In the genomic region with DNA sequence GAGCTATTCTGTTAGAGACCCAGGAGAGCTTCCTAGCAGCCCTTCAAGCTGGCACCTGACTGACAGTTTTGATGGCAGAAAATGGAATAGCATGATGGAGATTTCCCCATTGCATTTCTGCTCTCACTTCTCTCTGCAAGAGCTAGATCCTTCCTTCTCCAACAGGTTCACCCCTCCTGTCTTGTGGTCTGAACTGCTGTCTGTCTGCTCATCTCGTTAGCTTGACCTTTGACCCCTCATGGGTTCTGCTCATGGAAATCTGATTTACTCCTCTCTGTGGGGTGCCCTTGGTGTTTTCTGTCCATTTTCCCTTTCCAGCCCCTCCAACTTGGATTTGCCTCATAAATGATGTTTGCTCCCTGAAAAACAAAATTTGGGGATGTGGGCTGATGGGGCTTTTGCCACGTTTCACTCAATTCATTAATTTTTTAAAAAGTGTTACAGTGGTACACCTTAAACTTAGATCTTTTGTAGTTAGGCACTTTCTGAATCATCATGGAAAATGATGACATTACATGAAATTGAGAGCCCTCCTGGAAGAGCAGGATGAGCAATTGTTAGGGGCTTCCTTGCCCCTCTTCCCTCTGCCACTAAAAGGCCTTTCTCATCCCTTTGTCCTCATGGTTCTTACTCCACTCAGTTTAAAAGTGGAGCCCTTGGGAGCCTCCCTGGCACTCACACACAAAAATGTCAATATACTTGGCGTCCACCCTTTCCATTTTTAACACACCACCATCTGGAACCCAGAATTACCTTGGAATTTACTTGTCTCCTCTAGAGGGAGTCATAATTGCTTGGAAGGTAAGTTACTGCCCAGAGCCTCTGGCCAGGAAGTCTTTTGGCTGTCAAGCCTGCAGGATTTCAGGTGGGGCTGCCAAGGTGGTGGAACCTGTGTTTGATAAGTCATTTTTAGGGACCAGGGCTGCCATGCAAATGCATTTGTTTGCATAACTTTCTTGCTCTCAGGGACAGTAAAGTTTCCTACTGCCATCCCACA, we compare ENCODE assay signal across 10 cellular contexts. TPM values are rescaled to one million over a fixed set of nuclear protein-coding genes. Genes with fewer than 3 reads are reported as not detected.
A peak's percentile ranks its signal among the peaks of the same experiment; 100 is the strongest.
DNase-seq lines count a peak whose midpoint lies in the region; ATAC-seq and TF ChIP-seq lines count a peak whose summit lies in the region.
"Had no signal": no experiment of that assay in that cellular context is flagged by ENCODE, and none has a peak within 500 bp of the region (broad histone marks: within the 10 kb centered on the region; RNA-seq: fewer than 3 reads in every experiment).

No MANE protein-coding gene starts in this region.

- H4K20me1 ChIP-seq in PC-9 (ENCODE audit: insufficient read depth), result no peaks in the 10 kb centered on the region

- ATAC-seq in GM18502 (IDR thresholded peaks at IDR 0.05; ENCODE audit: poor library complexity, unreplicated experiment), result no peak

- CTCF ChIA-PET in PC-9 (lab: Charles Lee), result no interaction called here

- DNase-seq in NCI-H2171 treated with DMSO at 0.1 percent for 48 hours (lab: John Stamatoyannopoulos, UW) (peak; percentile 51), NCI-H2171 (lab: John Stamatoyannopoulos, UW) (no peak), H4 (ENCODE audit: low spot score) (peak; percentile 29), PC-9 (peak; percentile 36 to 49), fibroblast of mammary gland (ENCODE audit: low read depth) (peak; percentile 27), HuH-7 (ENCODE audit: low spot score) (no peak)
- no peak for DNase-seq in activated CD4-positive, CD25-positive, alpha-beta regulatory T cell (lab: John Stamatoyannopoulos, UW)

- no peaks in the 10 kb centered on the region for H3K9me2 ChIP-seq in PC-9 (ENCODE audit: insufficient read depth)

- no peaks in the 10 kb centered on the region for H3K4me1 ChIP-seq in PC-9 (replicated peaks; ENCODE audit: insufficient read depth)

- no peaks in the 10 kb centered on the region for H3K79me2 ChIP-seq in PC-9 (ENCODE audit: low read depth)

- TF ChIP-seq CTCF in PC-9 (conservative IDR thresholded peaks at IDR 0.05) (peak; percentile 59), fibroblast of mammary gland (conservative IDR thresholded peaks at IDR 0.05; ENCODE audit: control insufficient read depth, insufficient read depth, low read depth, low read length) (peak; percentile 23)

- no peak overlapping the region for H3K4me2 ChIP-seq in PC-9

- H3F3A ChIP-seq in PC-9 (ENCODE audit: insufficient read depth, low read depth), result no peaks in the 10 kb centered on the region

- H3K4me3 ChIP-seq in PC-9 (no peak overlapping the region), fibroblast of mammary gland (ENCODE audit: control insufficient read depth, low read depth, low read length) (no peak overlapping the region)

- POLR2A ChIA-PET in PC-9 (lab: Charles Lee; ENCODE audit: unreplicated experiment), result interaction anchor here (0.8 kb wide), 1 partner anchor 62 kb away, joined by 12 read pairs; no protein-coding TSS in a partner anchor

- no peaks in the 10 kb centered on the region for H3K9me3 ChIP-seq in PC-9 (ENCODE audit: insufficient read depth, low read depth)

- H3K36me3 ChIP-seq in PC-9 (ENCODE audit: low read depth), result peaks cover 10% of the 10 kb centered on the region; the same call in 1 of the 2 replicates

- no peak overlapping the region for H3K27ac ChIP-seq in PC-9

- H3K27me3 ChIP-seq in PC-9 (ENCODE audit: insufficient read depth, low read depth), result no peaks in the 10 kb centered on the region

- BruUV-seq in PC-9 (replicated peaks; lab: Mats Ljungman, UMichigan), result no TSS peak

- intact Hi-C loops in PC-9 (cut with micrococcal nuclease; ENCODE audit: unreplicated experiment), result loop anchor here (1.0 kb wide), 2 partner anchors 173 to 244 kb away; no protein-coding TSS in a partner anchor

- H2AFZ ChIP-seq in PC-9, result no peak overlapping the region

RNA-seq across cellular contexts. Expression of gene IL19, which starts 31.9 kb away (rescaled TPM):
- not detected in 2 replicates for total RNA-seq in H4 (2014; rRNA removed; shearing (Covaris generic))
- total RNA-seq in PC-9 (2021), result not detected in 2 replicates
- total RNA-seq: activated CD8-positive, alpha-beta memory T cell treated with anti-CD3 and anti-CD28 coated beads for 36 hours; Daoy had no signal

RNA-seq across cellular contexts. Expression of gene IL10, which starts 33.6 kb away (rescaled TPM):
- not detected in 2 replicates for total RNA-seq in H4 (2014; rRNA removed; shearing (Covaris generic))
- not detected in 2 replicates for total RNA-seq in PC-9 (2021)
- total RNA-seq: Daoy had no signal

RNA-seq across cellular contexts. Expression of gene MAPKAPK2, which starts 54.0 kb away (rescaled TPM):
- 11.8 and 12.7 TPM in 2 replicates for total RNA-seq in H4 (2014; rRNA removed; shearing (Covaris generic))
- total RNA-seq in PC-9 (2021), result 62.6 and 70.6 TPM in 2 replicates

Comparison
In these comparisons a context has a peak if more than half of its experiments do, and no peak if none do; other contexts are left out.
1. DNase-seq: peak in NCI-H2171 treated with DMSO at 0.1 percent for 48 hours (single experiment), H4 (single experiment), PC-9 (2 of 2) and fibroblast of mammary gland (single experiment); none in NCI-H2171 (single experiment), HuH-7 (single experiment) and activated CD4-positive, CD25-positive, alpha-beta regulatory T cell (0 of 4).